39 cellular contexts compared by ENCODE assay signal in genomic region chr6:12802440-12802839, GRCh38.
"Had no signal": no experiment of that assay in that cellular context is flagged by ENCODE, and none has a peak within 500 bp of the region (broad histone marks: within the 10 kb centered on the region; RNA-seq: fewer than 3 reads in every experiment).

No MANE protein-coding gene starts in this region.

- H3K4me3 ChIP-seq: adrenal gland, ascending aorta, body of pancreas, breast epithelium, cardiac muscle cell had no signal

- H3K36me3 ChIP-seq: adrenal gland, ascending aorta, brain microvascular endothelial cell, breast epithelium, cardiac muscle cell had no signal

- H3K4me3 Mint-ChIP-seq: activated naive CD4-positive, alpha-beta T cell treated with anti-CD3 and anti-CD28 coated beads for 36 hours; activated naive CD4-positive, alpha-beta T cell treated with anti-CD3 and anti-CD28 coated beads, Interleukin-2, amount 10 ng/mL, durations not matched to agents 7 days and 5 days; activated naive CD4-positive, alpha-beta T cell treated with anti-CD3 and anti-CD28 coated beads, Interleukin-2, amount 50 U/mL, for 24 hours; activated naive CD8-positive, alpha-beta T cell; activated naive CD8-positive, alpha-beta T cell treated with anti-CD3 and anti-CD28 coated beads for 36 hours; activated naive CD8-positive, alpha-beta T cell treated with anti-CD3 and anti-CD28 coated beads, Interleukin-2, amount 10 ng/mL, durations not matched to agents 7 days and 5 days; activated T-cell treated with anti-CD3 and anti-CD28 coated beads, Interleukin-2, amount 50 U/mL, for 24 hours; activated T-cell treated with anti-CD3 and anti-CD28 coated beads, Interleukin-2, amount 50 U/mL, for 4 hours; activated T-cell treated with anti-CD3 and anti-CD28 coated beads, Interleukin-2, amount 50 U/mL, for 72 hours; activated T-helper 1 cell treated with anti-CD3 and anti-CD28 coated beads, Interleukin-12 subunit alpha, Interleukin-12 subunit beta, Interleukin-2, Interleukin-4 antibody, amounts not matched to agents 30 ng/mL and 10 ng/mL and 1 ng/mL, durations not matched to agents 14 hours and 24 hours and 36 hours; activated T-helper 17 cell treated with anti-CD3 and anti-CD28 coated beads, Interleukin-2, amount 50 U/mL, for 72 hours; brain; central memory CD8-positive, alpha-beta T cell had no signal

- FAIRE-seq: astrocyte, bronchial epithelial cell had no signal

- H3K27me3 ChIP-seq: ascending aorta, body of pancreas, brain microvascular endothelial cell, breast epithelium had no signal

- DNase-seq: activated effector memory CD4-positive, alpha-beta T cell treated with anti-CD3 and anti-CD28 coated beads, Interleukin-2, amount 50 U/mL, for 16 hours; activated effector memory CD4-positive, alpha-beta T cell treated with Interleukin-2 at 50 U/mL for 16 hours; activated gamma-delta T cell; activated gamma-delta T cell treated with Interleukin-2 at 50 U/mL for 16 hours; activated naive CD4-positive, alpha-beta T cell; activated naive CD4-positive, alpha-beta T cell treated with anti-CD3 and anti-CD28 coated beads for 36 hours; activated naive CD4-positive, alpha-beta T cell treated with anti-CD3 and anti-CD28 coated beads, Interleukin-2, amount 10 ng/mL, durations not matched to agents 7 days and 5 days; activated naive CD4-positive, alpha-beta T cell treated with anti-CD3 and anti-CD28 coated beads, Interleukin-2, amount 50 U/mL, for 16 hours; activated naive CD4-positive, alpha-beta T cell treated with Interleukin-2 at 50 U/mL for 16 hours; activated naive CD8-positive, alpha-beta T cell treated with anti-CD3 and anti-CD28 coated beads for 36 hours; activated naive CD8-positive, alpha-beta T cell treated with anti-CD3 and anti-CD28 coated beads, Interleukin-2, amount 10 ng/mL, durations not matched to agents 7 days and 5 days; activated T-cell treated with anti-CD3 and anti-CD28 coated beads, Interleukin-2, amount 50 U/mL, for 1 hour; activated T-cell treated with anti-CD3 and anti-CD28 coated beads, Interleukin-2, amount 50 U/mL, for 24 hours; activated T-cell treated with anti-CD3 and anti-CD28 coated beads, Interleukin-2, amount 50 U/mL, for 4 hours; activated T-cell treated with anti-CD3 and anti-CD28 coated beads, Interleukin-2, amount 50 U/mL, for 48 hours; activated T-cell treated with anti-CD3 and anti-CD28 coated beads, Interleukin-2, amount 50 U/mL, for 72 hours; adrenal gland; amniotic stem cell; amygdala; anterior cingulate cortex; aorta; body of pancreas; brain microvascular endothelial cell; caudate nucleus; central memory CD4-positive, alpha-beta T cell; cerebellar nuclear complex had no signal

- H3K4me1 ChIP-seq: adrenal gland, ascending aorta, body of pancreas, breast epithelium had no signal

- H3K27ac ChIP-seq: adrenal gland, ascending aorta, body of pancreas, brain microvascular endothelial cell, breast epithelium, cardiac muscle cell had no signal

- H3K9me3 Mint-ChIP-seq: activated naive CD4-positive, alpha-beta T cell treated with anti-CD3 and anti-CD28 coated beads for 36 hours; activated naive CD4-positive, alpha-beta T cell treated with anti-CD3 and anti-CD28 coated beads, Interleukin-2, amount 10 ng/mL, durations not matched to agents 7 days and 5 days; activated naive CD4-positive, alpha-beta T cell treated with anti-CD3 and anti-CD28 coated beads, Interleukin-2, amount 50 U/mL, for 24 hours; activated naive CD4-positive, alpha-beta T cell treated with anti-CD3 and anti-CD28 coated beads, Interleukin-2, amount 50 U/mL, for 72 hours; activated naive CD8-positive, alpha-beta T cell treated with anti-CD3 and anti-CD28 coated beads for 36 hours; activated naive CD8-positive, alpha-beta T cell treated with anti-CD3 and anti-CD28 coated beads, Interleukin-2, amount 10 ng/mL, durations not matched to agents 7 days and 5 days; activated T-cell treated with anti-CD3 and anti-CD28 coated beads, Interleukin-2, amount 50 U/mL, for 24 hours; activated T-cell treated with anti-CD3 and anti-CD28 coated beads, Interleukin-2, amount 50 U/mL, for 4 hours; activated T-cell treated with anti-CD3 and anti-CD28 coated beads, Interleukin-2, amount 50 U/mL, for 72 hours; activated T-helper 1 cell treated with anti-CD3 and anti-CD28 coated beads, Interleukin-12 subunit alpha, Interleukin-12 subunit beta, Interleukin-2, Interleukin-4 antibody, amounts not matched to agents 30 ng/mL and 10 ng/mL and 1 ng/mL, durations not matched to agents 14 hours and 24 hours and 36 hours; activated T-helper 17 cell treated with anti-CD3 and anti-CD28 coated beads, Interleukin-2, amount 50 U/mL, for 72 hours; activated T-helper 2 cell treated with anti-CD3 and anti-CD28 coated beads, Interferon-gamma antibody, Interleukin-2, Interleukin-4, amounts not matched to agents 10 μg/mL and 5 μg/mL and 100 μg/mL, durations not matched to agents 14 hours and 24 hours and 36 hours; brain; central memory CD8-positive, alpha-beta T cell had no signal

- H3K27me3 Mint-ChIP-seq: brain had no signal

- H3K9me3 ChIP-seq: adrenal gland, ascending aorta, body of pancreas, breast epithelium had no signal

- H3K4me1 Mint-ChIP-seq: activated naive CD4-positive, alpha-beta T cell treated with anti-CD3 and anti-CD28 coated beads, Interleukin-2, amount 10 ng/mL, durations not matched to agents 7 days and 5 days; activated naive CD4-positive, alpha-beta T cell treated with anti-CD3 and anti-CD28 coated beads, Interleukin-2, amount 50 U/mL, for 24 hours; activated naive CD8-positive, alpha-beta T cell treated with anti-CD3 and anti-CD28 coated beads, Interleukin-2, amount 10 ng/mL, durations not matched to agents 7 days and 5 days; activated T-helper 17 cell treated with anti-CD3 and anti-CD28 coated beads, Interleukin-2, amount 50 U/mL, for 72 hours; brain; central memory CD8-positive, alpha-beta T cell had no signal

- ATAC-seq: activated naive CD4-positive, alpha-beta T cell treated with anti-CD3 and anti-CD28 coated beads, Interleukin-2, amount 50 U/mL, for 72 hours; activated T-cell treated with anti-CD3 and anti-CD28 coated beads, Interleukin-2, amount 50 U/mL, for 4 hours; activated T-cell treated with anti-CD3 and anti-CD28 coated beads, Interleukin-2, amount 50 U/mL, for 72 hours; activated T-helper 17 cell treated with anti-CD3 and anti-CD28 coated beads, Interleukin-2, amount 50 U/mL, for 72 hours; body of pancreas had no signal

- H3K27ac Mint-ChIP-seq: activated naive CD4-positive, alpha-beta T cell treated with anti-CD3 and anti-CD28 coated beads for 36 hours; activated naive CD4-positive, alpha-beta T cell treated with anti-CD3 and anti-CD28 coated beads, Interleukin-2, amount 10 ng/mL, durations not matched to agents 7 days and 5 days; activated naive CD4-positive, alpha-beta T cell treated with anti-CD3 and anti-CD28 coated beads, Interleukin-2, amount 50 U/mL, for 24 hours; activated naive CD4-positive, alpha-beta T cell treated with anti-CD3 and anti-CD28 coated beads, Interleukin-2, amount 50 U/mL, for 72 hours; activated naive CD8-positive, alpha-beta T cell; activated naive CD8-positive, alpha-beta T cell treated with anti-CD3 and anti-CD28 coated beads for 36 hours; activated naive CD8-positive, alpha-beta T cell treated with anti-CD3 and anti-CD28 coated beads, Interleukin-2, amount 10 ng/mL, durations not matched to agents 7 days and 5 days; activated T-cell treated with anti-CD3 and anti-CD28 coated beads, Interleukin-2, amount 50 U/mL, for 24 hours; activated T-cell treated with anti-CD3 and anti-CD28 coated beads, Interleukin-2, amount 50 U/mL, for 72 hours; activated T-helper 1 cell treated with anti-CD3 and anti-CD28 coated beads, Interleukin-12 subunit alpha, Interleukin-12 subunit beta, Interleukin-2, Interleukin-4 antibody, amounts not matched to agents 30 ng/mL and 10 ng/mL and 1 ng/mL, durations not matched to agents 14 hours and 24 hours and 36 hours; activated T-helper 17 cell treated with anti-CD3 and anti-CD28 coated beads, Interleukin-2, amount 50 U/mL, for 72 hours; activated T-helper 2 cell treated with anti-CD3 and anti-CD28 coated beads, Interferon-gamma antibody, Interleukin-2, Interleukin-4, amounts not matched to agents 10 μg/mL and 5 μg/mL and 100 μg/mL, durations not matched to agents 14 hours and 24 hours and 36 hours; brain had no signal

- H3K36me3 Mint-ChIP-seq: activated naive CD4-positive, alpha-beta T cell treated with anti-CD3 and anti-CD28 coated beads, Interleukin-2, amount 10 ng/mL, durations not matched to agents 7 days and 5 days; activated naive CD4-positive, alpha-beta T cell treated with anti-CD3 and anti-CD28 coated beads, Interleukin-2, amount 50 U/mL, for 24 hours; activated naive CD4-positive, alpha-beta T cell treated with anti-CD3 and anti-CD28 coated beads, Interleukin-2, amount 50 U/mL, for 72 hours; activated naive CD8-positive, alpha-beta T cell; activated naive CD8-positive, alpha-beta T cell treated with anti-CD3 and anti-CD28 coated beads for 36 hours; activated naive CD8-positive, alpha-beta T cell treated with anti-CD3 and anti-CD28 coated beads, Interleukin-2, amount 10 ng/mL, durations not matched to agents 7 days and 5 days; brain had no signal
